In genomic region chr2:182240862-182241371, GRCh38 we compare ENCODE assay signal across 8 cellular contexts.
DNase-seq lines count a peak whose midpoint lies in the region; ATAC-seq and TF ChIP-seq lines count a peak whose summit lies in the region.

No MANE protein-coding gene starts in this region.

- H3K27me3 Mint-ChIP-seq in activated T-cell treated with anti-CD3 and anti-CD28 coated beads, Interleukin-2, amount 50 U/mL, for 24 hours, result peaks cover 2% of the 10 kb centered on the region

- H3K14ac ChIP-seq in trophoblast cell (ENCODE audit: low read length), result no peak overlapping the region

- no peak overlapping the region for H4K91ac ChIP-seq in trophoblast cell (ENCODE audit: low read depth, low read length)

- no peaks in the 10 kb centered on the region for H3K4me1 ChIP-seq in fibroblast of lung (ENCODE audit: control insufficient read depth, extremely low read depth, insufficient read depth, low read length)
- no peaks in the 10 kb centered on the region for H3K4me1 ChIP-seq in trophoblast cell (ENCODE audit: control insufficient read depth in 1 of 2, insufficient read depth in 2 of 2, low read length in 2 of 2)

- ATAC-seq in GM21528 (IDR thresholded peaks at IDR 0.05; ENCODE audit: low FRiP score, unreplicated experiment), result peak; percentile 100
- peak; percentile 100 for ATAC-seq in HG03558 (IDR thresholded peaks at IDR 0.05; ENCODE audit: extremely low read depth, unreplicated experiment)

- H3K27me3 ChIP-seq in fibroblast of lung (ENCODE audit: control insufficient read depth, insufficient read depth, low read length), result no peaks in the 10 kb centered on the region
- H3K27me3 ChIP-seq in trophoblast cell (ENCODE audit: insufficient read depth, low read length), result no peaks in the 10 kb centered on the region

- no peak overlapping the region for H2BK120ac ChIP-seq in trophoblast cell (ENCODE audit: insufficient read depth, low read length, poor library complexity)

- no peaks in the 10 kb centered on the region for H3K36me3 Mint-ChIP-seq in activated T-cell treated with anti-CD3 and anti-CD28 coated beads, Interleukin-2, amount 50 U/mL, for 24 hours (ENCODE audit: low read depth)

- H3K27ac ChIP-seq in fibroblast of lung (ENCODE audit: insufficient read depth, low read length) (no peak overlapping the region), trophoblast cell (ENCODE audit: low read depth, low read length) (no peak overlapping the region)

- no peaks in the 10 kb centered on the region for H3K36me3 ChIP-seq in fibroblast of lung (ENCODE audit: control insufficient read depth, insufficient read depth, low read length)
- H3K36me3 ChIP-seq in trophoblast cell (ENCODE audit: control insufficient read depth in 1 of 2, insufficient read depth in 2 of 2, low read length in 2 of 2), result no peaks in the 10 kb centered on the region

- H3K4me1 Mint-ChIP-seq in activated T-cell treated with anti-CD3 and anti-CD28 coated beads, Interleukin-2, amount 50 U/mL, for 24 hours (ENCODE audit: low read depth), result peaks cover 5% of the 10 kb centered on the region

- H4K12ac ChIP-seq in trophoblast cell (ENCODE audit: low read depth, low read length), result no peak overlapping the region

- no peak overlapping the region for H2BK5ac ChIP-seq in trophoblast cell (ENCODE audit: low read depth, low read length, poor library complexity)

- H3K27ac Mint-ChIP-seq in activated T-cell treated with anti-CD3 and anti-CD28 coated beads, Interleukin-2, amount 50 U/mL, for 24 hours, result no peak overlapping the region

- no peak overlapping the region for H2AK5ac ChIP-seq in trophoblast cell (ENCODE audit: low read length)

- no peaks in the 10 kb centered on the region for H3K79me1 ChIP-seq in trophoblast cell (ENCODE audit: low read length)

- no peaks in the 10 kb centered on the region for H3K9me3 Mint-ChIP-seq in activated T-cell treated with anti-CD3 and anti-CD28 coated beads, Interleukin-2, amount 50 U/mL, for 24 hours

- no peak overlapping the region for H3K9ac ChIP-seq in fibroblast of lung (ENCODE audit: insufficient read depth, low read length)
- H3K9ac ChIP-seq in trophoblast cell (ENCODE audit: low read length), result no peak overlapping the region

- H3K4me2 ChIP-seq in fibroblast of lung (ENCODE audit: extremely low read depth, insufficient read depth, low read length), result no peak overlapping the region
- no peak overlapping the region for H3K4me2 ChIP-seq in trophoblast cell (ENCODE audit: low read length)

- H3K18ac ChIP-seq in trophoblast cell (ENCODE audit: low read length), result no peak overlapping the region

- H3K9me3 ChIP-seq in fibroblast of lung (ENCODE audit: control insufficient read depth, insufficient read depth, low read depth, low read length), result no peaks in the 10 kb centered on the region
- no peaks in the 10 kb centered on the region for H3K9me3 ChIP-seq in trophoblast cell (ENCODE audit: insufficient read depth, low read depth, low read length)

- no peak overlapping the region for H3K4ac ChIP-seq in trophoblast cell (ENCODE audit: low read depth, low read length)

- H4K20me1 ChIP-seq in fibroblast of lung (ENCODE audit: control insufficient read depth, extremely low read depth, insufficient read depth, low read length), result no peaks in the 10 kb centered on the region

- H3K23ac ChIP-seq in trophoblast cell (ENCODE audit: low read length), result no peak overlapping the region

- H2AFZ ChIP-seq in fibroblast of lung (ENCODE audit: low read length), result peak overlapping the region; percentile 62
- no peak overlapping the region for H2AFZ ChIP-seq in trophoblast cell (ENCODE audit: insufficient read depth, low read length, poor library complexity)

- H2BK12ac ChIP-seq in trophoblast cell (ENCODE audit: low read length), result peak overlapping the region; percentile 27

- no peaks in the 10 kb centered on the region for H3K79me2 ChIP-seq in fibroblast of lung (ENCODE audit: control insufficient read depth, insufficient read depth, low read length)
- no peaks in the 10 kb centered on the region for H3K79me2 ChIP-seq in trophoblast cell (ENCODE audit: control insufficient read depth, insufficient read depth, low read length, poor library complexity)

- no peak overlapping the region for H3K4me3 ChIP-seq in fibroblast of lung (replicated peaks in 1 of 4; ENCODE audit: control extremely low read depth in 1 of 4, insufficient read depth in 1 of 4, low read depth in 3 of 4, low read length in 4 of 4)
- H3K4me3 ChIP-seq in trophoblast cell (ENCODE audit: low read depth, low read length), result no peak overlapping the region

- WGBS in trophoblast cell (ENCODE audit: extremely low coverage, insufficient coverage, insufficient read length), result no CpG with 5 or more reads among the region's 5 CpGs

- H4K8ac ChIP-seq in trophoblast cell (ENCODE audit: low read depth, low read length), result no peak overlapping the region

- no peak overlapping the region for H3K4me3 Mint-ChIP-seq in activated T-cell treated with anti-CD3 and anti-CD28 coated beads, Interleukin-2, amount 50 U/mL, for 24 hours

- peak; percentile 18 for DNase-seq in activated T-cell treated with anti-CD3 and anti-CD28 coated beads, Interleukin-2, amount 50 U/mL, for 1 hour
- DNase-seq in activated T-cell treated with anti-CD3 and anti-CD28 coated beads, Interleukin-2, amount 50 U/mL, for 24 hours, result no peak
- peak; percentile 15 for DNase-seq in RPMI7951 (ENCODE audit: low read depth)
- DNase-seq in fibroblast of lung (ENCODE audit: low read depth in 2 of 2), result peak; percentile 34 to 43
- DNase-seq in trophoblast cell, result peak; percentile 17 to 53
- DNase-seq in occipital lobe (lab: John Stamatoyannopoulos, UW), result no peak

- TF ChIP-seq CTCF in fibroblast of lung (conservative IDR thresholded peaks at IDR 0.05 in 1 of 2, IDR thresholded peaks at IDR 0.05 in 1 of 2; ENCODE audit: low read depth in 1 of 2, low read length in 2 of 2), result peak; percentile 29 to 54

Comparison
In these comparisons a context has a peak if more than half of its experiments do, and no peak if none do; other contexts are left out.
1. DNase-seq: peak in activated T-cell treated with anti-CD3 and anti-CD28 coated beads, Interleukin-2, amount 50 U/mL, for 1 hour (single experiment), RPMI7951 (single experiment), fibroblast of lung (2 of 2) and trophoblast cell (2 of 2); none in activated T-cell treated with anti-CD3 and anti-CD28 coated beads, Interleukin-2, amount 50 U/mL, for 24 hours (single experiment) and occipital lobe (single experiment).